ENCODE assay signal across 8 cellular contexts in the genomic region with DNA sequence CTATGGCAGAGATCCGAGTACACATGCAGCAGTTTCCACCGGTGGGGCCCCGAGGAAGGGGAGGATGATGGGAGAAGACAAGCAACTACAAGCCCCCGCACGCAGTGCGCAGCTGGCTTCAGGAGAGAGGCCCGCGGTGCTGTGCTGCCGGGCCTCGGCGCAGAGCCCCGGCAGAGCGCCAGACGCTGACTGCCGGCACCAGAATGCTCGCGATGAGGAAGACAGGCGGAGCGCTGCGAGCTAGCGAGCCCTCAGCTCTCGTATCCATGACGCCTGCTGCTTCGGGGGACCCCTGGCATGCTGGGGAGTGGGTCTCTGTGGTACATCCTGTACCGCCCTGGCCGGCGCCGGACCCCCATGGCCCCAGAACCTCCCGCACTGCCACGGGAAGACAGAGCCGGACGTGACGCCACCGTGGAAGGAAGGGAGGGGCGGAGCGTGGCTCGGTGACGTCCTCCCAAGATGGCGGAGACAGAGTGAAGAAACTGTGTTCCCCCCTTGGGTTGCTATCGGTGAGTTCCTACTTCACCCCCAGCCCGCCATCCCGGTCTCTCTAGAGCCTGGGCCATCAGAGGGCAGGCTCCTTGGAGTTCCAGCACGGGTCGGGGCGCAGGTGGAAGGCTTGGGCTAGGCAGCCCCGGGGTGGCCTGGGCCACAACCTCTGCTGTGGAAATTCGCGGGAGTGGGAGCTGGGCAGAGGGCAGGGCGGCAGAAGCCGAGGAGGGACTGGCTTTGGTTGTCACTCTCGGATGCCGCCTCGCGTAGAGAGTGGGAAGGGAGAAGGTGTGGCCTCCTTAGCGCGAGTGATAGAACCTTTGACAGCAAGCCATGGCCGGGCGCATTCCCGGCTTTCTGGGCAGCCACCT. TPM values are rescaled to one million over a fixed set of nuclear protein-coding genes. Genes with fewer than 3 reads are reported as not detected.
DNase-seq lines count a peak whose midpoint lies in the region; ATAC-seq and TF ChIP-seq lines count a peak whose summit lies in the region.

A gene (plus strand): TSS at position 446 of the 866 bp plus-strand sequence. CDS start 900 bp downstream, outside the sequence.

- peaks cover 32% of the 10 kb centered on the region for H3K4me1 ChIP-seq in DND-41 (ENCODE audit: insufficient read depth, low read length)
- peaks cover 35% of the 10 kb centered on the region for H3K4me1 ChIP-seq in Karpas-422 (ENCODE audit: low read length)

- ATAC-seq in DND-41 (ENCODE audit: insufficient read depth, low read depth) (peak; percentile 85), GM21737 (IDR thresholded peaks at IDR 0.05; ENCODE audit: unreplicated experiment) (peak; percentile 84), natural killer cell (peak; percentile 81 to 95 (median 87))
- ATAC-seq in stimulated activated naive CD8-positive, alpha-beta T cell treated with anti-CD3 and anti-CD28 coated beads, Interleukin-15, Interleukin-2, amounts not matched to agents 100 U/mL and 50 U/mL, for 24 hours: peak; percentile 84

- H3K4me3 Mint-ChIP-seq in natural killer cell: peak within 1 kb of the TSS; percentile 99

- H3K9me3 Mint-ChIP-seq in natural killer cell: no peaks in the 10 kb centered on the region

- H3K27me3 Mint-ChIP-seq in natural killer cell (ENCODE audit: low read depth in 2 of 2): no peaks in the 10 kb centered on the region

- TF ChIP-seq CTCF in DND-41 (IDR thresholded peaks at IDR 0.05; ENCODE audit: borderline replicate concordance, extremely low read depth, low read length, poor library complexity, severe bottlenecking): peak; percentile 39
- no peak for TF ChIP-seq CTCF in natural killer cell (IDR thresholded peaks at IDR 0.05)

- H3K4me2 ChIP-seq in DND-41 (ENCODE audit: insufficient read depth, low read length) (peak within 1 kb of the TSS; percentile 78), Karpas-422 (ENCODE audit: low read depth, low read length, poor library complexity, severe bottlenecking) (peak within 1 kb of the TSS; percentile 99)

- H3K9ac ChIP-seq in DND-41 (ENCODE audit: low read depth, low read length) (peak within 1 kb of the TSS; percentile 87), Karpas-422 (ENCODE audit: low read length) (peak within 1 kb of the TSS; percentile 97)

- H3K4me1 Mint-ChIP-seq in natural killer cell: peaks cover 51 to 53% of the 10 kb centered on the region in 2 donors

- no peaks in the 10 kb centered on the region for H3K27me3 ChIP-seq in DND-41 (ENCODE audit: insufficient read depth, low read length, poor library complexity)
- no peaks in the 10 kb centered on the region for H3K27me3 ChIP-seq in Karpas-422 (ENCODE audit: low read length)

- H3K4me3 ChIP-seq in DND-41 (ENCODE audit: low read depth in 1 of 2, low read length in 2 of 2) (peak within 1 kb of the TSS; percentile 79 to 80), Karpas-422 (ENCODE audit: low read length) (peak within 1 kb of the TSS; percentile 97)

- DNase-seq in DND-41 (peak; percentile 91), Karpas-422 (peak; percentile 96), RPMI7951 (ENCODE audit: low read depth) (peak; percentile 87), fibroblast of peridontal ligament (ENCODE audit: extremely low read depth) (peak; percentile 86), natural killer cell (peak; percentile 93)
- peak; percentile 81 to 86 for DNase-seq in activated T-helper 1 cell treated with anti-CD3 and anti-CD28 coated beads, Interleukin-2, amount 50 U/mL, for 16 hours (ENCODE audit: low read depth in 1 of 2, low spot score in 1 of 2)
- peak; percentile 94 for DNase-seq in stimulated activated naive CD8-positive, alpha-beta T cell treated with anti-CD3 and anti-CD28 coated beads, Interleukin-15, Interleukin-2, amounts not matched to agents 100 U/mL and 50 U/mL, for 24 hours

- H3K9me2 ChIP-seq in Karpas-422 (replicated peaks; ENCODE audit: insufficient read depth, low read length): no peaks in the 10 kb centered on the region

- H3K9me3 ChIP-seq in DND-41 (ENCODE audit: insufficient read depth, low read length, severe bottlenecking) (no peaks in the 10 kb centered on the region), Karpas-422 (ENCODE audit: low read length) (no peaks in the 10 kb centered on the region)

- peak within 1 kb of the TSS; percentile 100 for H3K27ac Mint-ChIP-seq in natural killer cell

- H4K20me1 ChIP-seq in DND-41 (ENCODE audit: insufficient read depth, low read length): no peaks in the 10 kb centered on the region; the same call in 1 of the 2 replicates
- H4K20me1 ChIP-seq in Karpas-422 (ENCODE audit: insufficient read depth, low read depth, low read length): no peaks in the 10 kb centered on the region

- intact Hi-C loops in natural killer cell (cut with micrococcal nuclease): loop anchor here (1.0 to 5.0 kb wide), 4 partner anchors 8 to 1094 kb away; a partner anchor contains a TSS

- H3K36me3 ChIP-seq in DND-41 (ENCODE audit: insufficient read depth, low read length) (peaks cover 39% of the 10 kb centered on the region), Karpas-422 (ENCODE audit: insufficient read depth, low read length) (peaks cover 35% of the 10 kb centered on the region)

- H3K36me3 Mint-ChIP-seq in natural killer cell: no peaks in the 10 kb centered on the region

- H3K27ac ChIP-seq in DND-41 (ENCODE audit: low read length) (peak within 1 kb of the TSS; percentile 92), Karpas-422 (ENCODE audit: low read length) (peak within 1 kb of the TSS; percentile 98)

- peaks cover 46% of the 10 kb centered on the region for H3K79me2 ChIP-seq in DND-41 (ENCODE audit: insufficient read depth, low read length)
- peaks cover 48% of the 10 kb centered on the region for H3K79me2 ChIP-seq in Karpas-422 (ENCODE audit: low read length)

- H2AFZ ChIP-seq in DND-41 (ENCODE audit: low read depth, low read length) (peak within 1 kb of the TSS; percentile 87), Karpas-422 (ENCODE audit: low read length) (peak within 1 kb of the TSS; percentile 52; the same call in 1 of the 2 replicates)

RNA-seq across cellular contexts. Expression of the gene that starts here (rescaled TPM):
- total RNA-seq in Karpas-422 (2014; rRNA removed; shearing (Covaris generic); ENCODE audit: low replicate concordance): 18.3 and 22.7 TPM in 2 replicates
- total RNA-seq in RPMI7951 (2014; rRNA removed; shearing (Covaris generic)): 23.8 and 27.0 TPM in 2 replicates
- 10 to 100 TPM; 19.5 to 29.9 (median 29.2) TPM for total RNA-seq in natural killer cell

Comparison
In these comparisons a context has a peak if more than half of its experiments do, and no peak if none do; other contexts are left out.
1. Peak in every context shown above with its lines: DNase-seq, ATAC-seq, H3K4me3 ChIP-seq and H3K27ac ChIP-seq.